Comparison of ENCODE assay signal across 1 cellular context in genomic region chr2:197102202-197102601, GRCh38.
TF ChIP-seq lines count a peak whose summit lies in the region.

No MANE protein-coding gene starts in this region.

TF ChIP-seq in neural cell, 6 proteins besides CTCF, POLR2A, EP300 and RAD21 (continued from another document):
- no peak for TF ChIP-seq REST (IDR thresholded peaks at IDR 0.05; ENCODE audit: borderline replicate concordance)
- TF ChIP-seq EZH2 (IDR thresholded peaks at IDR 0.05; ENCODE audit: borderline replicate concordance, insufficient read depth, low read length, poor library complexity, severe bottlenecking) = no peak
